13 cellular contexts compared by ENCODE assay signal in the genomic region with DNA sequence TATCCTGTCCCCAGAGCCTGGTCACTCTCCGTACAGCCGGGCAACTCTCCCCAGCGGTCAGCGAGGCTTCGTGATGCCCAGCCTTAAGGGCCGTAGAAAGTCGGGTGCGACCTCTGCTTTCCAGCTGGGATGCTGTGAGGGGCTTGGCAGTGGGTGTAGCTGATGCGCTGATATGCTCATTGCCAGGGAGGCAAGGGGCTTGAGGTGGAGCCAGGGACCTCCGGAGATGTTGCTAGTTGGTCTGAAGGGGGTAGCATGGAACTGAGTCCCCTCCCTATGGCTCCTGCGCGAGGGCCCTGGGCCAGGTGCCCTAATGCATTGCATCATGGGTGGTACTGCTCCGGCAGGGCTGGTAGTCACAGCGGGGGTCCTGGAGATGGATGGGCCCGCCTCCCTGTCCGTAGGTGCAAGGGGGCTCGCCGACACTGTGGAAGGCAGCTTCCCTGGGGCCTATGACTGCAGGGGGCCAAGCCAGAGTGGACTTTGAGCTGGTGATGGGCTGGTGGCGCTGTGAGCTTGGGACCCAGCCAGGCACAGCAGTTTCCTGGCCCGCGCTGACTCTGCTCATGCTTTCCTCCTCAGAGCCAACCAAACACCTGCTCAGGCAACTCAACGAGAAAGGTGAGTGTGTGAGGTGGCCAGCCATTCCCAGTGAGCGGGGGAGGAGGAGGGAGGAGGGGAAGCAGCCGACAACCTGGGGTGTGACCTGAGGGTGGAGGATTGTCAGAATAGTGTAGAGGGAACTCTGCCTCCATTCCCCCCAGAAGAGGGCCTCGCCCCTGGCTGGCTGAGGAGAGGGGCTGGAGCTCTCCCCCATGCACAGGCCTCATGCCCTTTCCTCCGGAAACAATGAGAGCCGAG. TPM values are rescaled to one million over a fixed set of nuclear protein-coding genes. Genes with fewer than 3 reads are reported as not detected.
DNase-seq lines count a peak whose midpoint lies in the region; ATAC-seq and TF ChIP-seq lines count a peak whose summit lies in the region.
"Had no signal": no experiment of that assay in that cellular context is flagged by ENCODE, and none has a peak within 500 bp of the region (broad histone marks: within the 10 kb centered on the region; RNA-seq: fewer than 3 reads in every experiment).

No MANE protein-coding gene starts in this region.

- ATAC-seq in mucosa of descending colon (peak; percentile 92), GM18868 (IDR thresholded peaks at IDR 0.05; ENCODE audit: unreplicated experiment) (no peak), GM18498 (IDR thresholded peaks at IDR 0.05; ENCODE audit: unreplicated experiment) (no peak)
- ATAC-seq: Panc1 had no signal

- H3K27ac ChIP-seq in colonic mucosa = peak overlapping the region; percentile 40

- H3K9ac ChIP-seq in colonic mucosa (ENCODE audit: low read depth in 2 of 2, low read length in 2 of 2) = peak overlapping the region in 1 of 2 donors; percentile 73

- no peaks in the 10 kb centered on the region for H3K27me3 ChIP-seq in BE2C
- H3K27me3 ChIP-seq in colonic mucosa = no peaks in the 10 kb centered on the region

- no peaks in the 10 kb centered on the region for H3K4me1 ChIP-seq in BE2C
- H3K4me1 ChIP-seq in colonic mucosa = peaks cover 8% of the 10 kb centered on the region
- peaks cover 26% of the 10 kb centered on the region for H3K4me1 ChIP-seq in mucosa of descending colon (ENCODE audit: low read depth)

- H3K9me3 ChIP-seq in BE2C (no peaks in the 10 kb centered on the region), colonic mucosa (no peaks in the 10 kb centered on the region), mucosa of descending colon (no peaks in the 10 kb centered on the region)

- H3K4me3 ChIP-seq in BE2C (ENCODE audit: low read depth, low read length) (no peak overlapping the region), colonic mucosa (no peak overlapping the region), mucosa of descending colon (no peak overlapping the region)

- TF ChIP-seq CTCF in BE2C (IDR thresholded peaks at IDR 0.05; ENCODE audit: low read depth, low read length) (peak; percentile 25), colonic mucosa (IDR thresholded peaks at IDR 0.05) (no peak), mucosa of descending colon (IDR thresholded peaks at IDR 0.05) (no peak)

- H3K36me3 ChIP-seq in BE2C = peaks cover 50% of the 10 kb centered on the region
- peaks cover 12% of the 10 kb centered on the region for H3K36me3 ChIP-seq in colonic mucosa
- H3K36me3 ChIP-seq in mucosa of descending colon (ENCODE audit: low read depth) = peaks cover 15% of the 10 kb centered on the region

- no peak for DNase-seq in BE2C
- peak; percentile 73 for DNase-seq in NCI-H1092 (lab: John Stamatoyannopoulos, UW)
- peak; percentile 85 for DNase-seq in colonic mucosa
- peak; percentile 76 to 80 (median 76) for DNase-seq in mucosa of descending colon
- DNase-seq in HuH-7.5 (ENCODE audit: low spot score) = no peak
- DNase-seq in SK-N-DZ (ENCODE audit: low spot score) = no peak
- DNase-seq: activated CD4-positive, CD25-positive, alpha-beta regulatory T cell treated with anti-CD3 and anti-CD28 coated beads, Interleukin-2, amount 50 U/mL, for 72 hours; activated naive CD4-positive, alpha-beta T cell treated with anti-CD3 and anti-CD28 coated beads, Interleukin-2, amount 50 U/mL, for 16 hours; dermis blood vessel endothelial cell; hippocampal formation had no signal

- intact Hi-C loops in colonic mucosa (cut with DNase I) = no loop called here
- intact Hi-C loops in mucosa of descending colon (cut with DNase I, micrococcal nuclease) = no loop called here

RNA-seq across cellular contexts. Expression of gene PLEKHG3, which starts 32.3 kb away (rescaled TPM):
- polyA plus RNA-seq in BE2C (2012; ENCODE audit: insufficient read depth, insufficient read length, low read depth) = 54.2 TPM
- total RNA-seq in colonic mucosa (100 to 1,000 TPM in 1 of 2 donors, 10 to 100 TPM in 1; 78.8 to 106 TPM), mucosa of descending colon (10 to 100 TPM; 72.0 to 96.6 (median 91.4) TPM)
- polyA plus RNA-seq in SK-N-DZ (2014; cell fraction: cytosol; rRNA removed) = 10.4 and 13.9 TPM in 2 replicates
- 24.4 TPM in 2 replicates for polyA plus RNA-seq in SK-N-DZ (2014; cell fraction: nucleus; rRNA removed)

Comparison
In these comparisons a context has a peak if more than half of its experiments do, and no peak if none do; other contexts are left out.
1. DNase-seq: peak in NCI-H1092 (single experiment), colonic mucosa (single experiment) and mucosa of descending colon (3 of 3); none in BE2C (single experiment), HuH-7.5 (single experiment) and SK-N-DZ (single experiment).